Comparison of ENCODE assay signal across 1 cellular context in genomic region chr2:64750817-64751285, GRCh38.
TF ChIP-seq lines count a peak whose summit lies in the region.

No MANE protein-coding gene starts in this region.

TF ChIP-seq in GM12878, 131 proteins besides CTCF, POLR2A, EP300 and RAD21 (continued from another document):
- TF ChIP-seq, protein P1, sequence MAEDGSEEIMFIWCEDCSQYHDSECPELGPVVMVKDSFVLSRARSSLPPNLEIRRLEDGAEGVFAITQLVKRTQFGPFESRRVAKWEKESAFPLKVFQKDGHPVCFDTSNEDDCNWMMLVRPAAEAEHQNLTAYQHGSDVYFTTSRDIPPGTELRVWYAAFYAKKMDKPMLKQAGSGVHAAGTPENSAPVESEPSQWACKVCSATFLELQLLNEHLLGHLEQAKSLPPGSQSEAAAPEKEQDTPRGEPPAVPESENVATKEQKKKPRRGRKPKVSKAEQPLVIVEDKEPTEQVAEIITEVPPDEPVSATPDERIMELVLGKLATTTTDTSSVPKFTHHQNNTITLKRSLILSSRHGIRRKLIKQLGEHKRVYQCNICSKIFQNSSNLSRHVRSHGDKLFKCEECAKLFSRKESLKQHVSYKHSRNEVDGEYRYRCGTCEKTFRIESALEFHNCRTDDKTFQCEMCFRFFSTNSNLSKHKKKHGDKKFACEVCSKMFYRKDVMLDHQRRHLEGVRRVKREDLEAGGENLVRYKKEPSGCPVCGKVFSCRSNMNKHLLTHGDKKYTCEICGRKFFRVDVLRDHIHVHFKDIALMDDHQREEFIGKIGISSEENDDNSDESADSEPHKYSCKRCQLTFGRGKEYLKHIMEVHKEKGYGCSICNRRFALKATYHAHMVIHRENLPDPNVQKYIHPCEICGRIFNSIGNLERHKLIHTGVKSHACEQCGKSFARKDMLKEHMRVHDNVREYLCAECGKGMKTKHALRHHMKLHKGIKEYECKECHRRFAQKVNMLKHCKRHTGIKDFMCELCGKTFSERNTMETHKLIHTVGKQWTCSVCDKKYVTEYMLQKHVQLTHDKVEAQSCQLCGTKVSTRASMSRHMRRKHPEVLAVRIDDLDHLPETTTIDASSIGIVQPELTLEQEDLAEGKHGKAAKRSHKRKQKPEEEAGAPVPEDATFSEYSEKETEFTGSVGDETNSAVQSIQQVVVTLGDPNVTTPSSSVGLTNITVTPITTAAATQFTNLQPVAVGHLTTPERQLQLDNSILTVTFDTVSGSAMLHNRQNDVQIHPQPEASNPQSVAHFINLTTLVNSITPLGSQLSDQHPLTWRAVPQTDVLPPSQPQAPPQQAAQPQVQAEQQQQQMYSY (CRISPR knock-in tag; IDR thresholded peaks at IDR 0.05), result no peak
- no peak for TF ChIP-seq NFXL1 (IDR thresholded peaks at IDR 0.05; ENCODE audit: borderline replicate concordance)
- TF ChIP-seq FOS (IDR thresholded peaks at IDR 0.05; ENCODE audit: borderline replicate concordance, extremely low read depth, insufficient read length), result peak; percentile 55
- TF ChIP-seq IKZF2 (IDR thresholded peaks at IDR 0.05), result no peak
TF ChIP-seq in GM12878: peak in this region for 22.
